ENCODE assay signal across 14 cellular contexts in the genomic region with DNA sequence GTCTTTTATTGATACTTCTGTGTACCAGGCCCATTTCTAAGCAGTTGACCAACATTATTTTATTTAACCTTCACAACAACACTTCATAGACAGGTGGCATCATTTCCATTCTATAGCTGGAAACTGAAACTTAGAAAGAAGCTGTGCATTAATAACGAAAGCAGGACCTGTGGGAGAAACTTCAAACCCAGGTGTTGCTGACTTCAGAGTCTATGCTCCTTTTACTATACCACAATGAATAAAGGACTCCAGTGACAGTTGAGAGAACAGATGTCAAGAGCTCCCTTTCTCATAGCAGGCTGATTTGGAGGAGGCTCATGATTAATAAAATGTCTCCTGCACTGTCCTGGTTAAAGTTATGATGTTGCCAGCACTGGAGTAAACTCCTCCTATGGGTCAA. TPM values are rescaled to one million over a fixed set of nuclear protein-coding genes. Genes with fewer than 3 reads are reported as not detected.
A peak's percentile ranks its signal among the peaks of the same experiment; 100 is the strongest.
DNase-seq lines count a peak whose midpoint lies in the region; ATAC-seq lines count a peak whose summit lies in the region.
"Had no signal": no experiment of that assay in that cellular context is flagged by ENCODE, and none has a peak within 500 bp of the region (broad histone marks: within the 10 kb centered on the region; RNA-seq: fewer than 3 reads in every experiment).

No MANE protein-coding gene starts in this region.

- peak in 1 of 2 donors; percentile 1 for DNase-seq in activated T-cell treated with anti-CD3 and anti-CD28 coated beads, Interleukin-2, amount 50 U/mL, for 72 hours
- no peak for DNase-seq in activated T-cell treated with anti-CD3 and anti-CD28 coated beads, Interleukin-2, amount 50 U/mL, for 48 hours
- DNase-seq in NCI-H446 (lab: John Stamatoyannopoulos, UW), result no peak
- no peak for DNase-seq in amygdala (lab: John Stamatoyannopoulos, UW)
- DNase-seq in hypothalamus (lab: John Stamatoyannopoulos, UW), result no peak
- no peak for DNase-seq in HCEC 1CT
- DNase-seq: foreskin keratinocyte, left ventricle myocardium superior, NCI-H2029 treated with DMSO at 0.1 percent for 48 hours, tibial artery had no signal

- H3K4me1 Mint-ChIP-seq in activated T-cell treated with anti-CD3 and anti-CD28 coated beads, Interleukin-2, amount 50 U/mL, for 72 hours (ENCODE audit: low read depth), result peaks cover 5% of the 10 kb centered on the region

- ATAC-seq in activated T-cell treated with anti-CD3 and anti-CD28 coated beads, Interleukin-2, amount 50 U/mL, for 72 hours (replicated peaks in 1 of 2), result peak; percentile 79 to 87
- ATAC-seq in GM21717 (IDR thresholded peaks at IDR 0.05; ENCODE audit: unreplicated experiment), result peak; percentile 100
- peak; percentile 99 for ATAC-seq in HG03135 (IDR thresholded peaks at IDR 0.05; ENCODE audit: unreplicated experiment)
- ATAC-seq: foreskin keratinocyte, left ventricle myocardium superior had no signal

- no peaks in the 10 kb centered on the region for H3K9me3 Mint-ChIP-seq in activated T-cell treated with anti-CD3 and anti-CD28 coated beads, Interleukin-2, amount 50 U/mL, for 72 hours
- H3K9me3 Mint-ChIP-seq: activated T-helper 2 cell treated with anti-CD3 and anti-CD28 coated beads, Interferon-gamma antibody, Interleukin-2, Interleukin-4, amounts not matched to agents 10 μg/mL and 5 μg/mL and 100 μg/mL, durations not matched to agents 14 hours and 24 hours and 36 hours had no signal

- H3K36me3 Mint-ChIP-seq in activated T-cell treated with anti-CD3 and anti-CD28 coated beads, Interleukin-2, amount 50 U/mL, for 72 hours (ENCODE audit: insufficient read depth in 2 of 2), result no peaks in the 10 kb centered on the region

- H3K27ac Mint-ChIP-seq in activated T-cell treated with anti-CD3 and anti-CD28 coated beads, Interleukin-2, amount 50 U/mL, for 72 hours, result no peak overlapping the region
- H3K27ac Mint-ChIP-seq: activated T-helper 2 cell treated with anti-CD3 and anti-CD28 coated beads, Interferon-gamma antibody, Interleukin-2, Interleukin-4, amounts not matched to agents 10 μg/mL and 5 μg/mL and 100 μg/mL, durations not matched to agents 14 hours and 24 hours and 36 hours had no signal

- no peak overlapping the region for H3K4me3 Mint-ChIP-seq in activated T-cell treated with anti-CD3 and anti-CD28 coated beads, Interleukin-2, amount 50 U/mL, for 72 hours

- peaks cover 57% of the 10 kb centered on the region for H3K27me3 Mint-ChIP-seq in activated T-cell treated with anti-CD3 and anti-CD28 coated beads, Interleukin-2, amount 50 U/mL, for 72 hours (ENCODE audit: low read depth)

RNA-seq across cellular contexts. Expression of a gene that starts 56.6 kb away (rescaled TPM):
- total RNA-seq in activated T-cell treated with anti-CD3 and anti-CD28 coated beads, Interleukin-2, amount 50 U/mL, for 72 hours, result not detected
- total RNA-seq: activated T-helper 2 cell treated with anti-CD3 and anti-CD28 coated beads, Interferon-gamma antibody, Interleukin-2, Interleukin-4, amounts not matched to agents 10 μg/mL and 5 μg/mL and 100 μg/mL, durations not matched to agents 14 hours and 24 hours and 36 hours; foreskin keratinocyte; left ventricle myocardium superior; osteocyte had no signal
